ENCODE assay signal across 8 cellular contexts in genomic region chr17:68824707-68825106, GRCh38.
"Had no signal": no experiment of that assay in that cellular context is flagged by ENCODE, and none has a peak within 500 bp of the region (broad histone marks: within the 10 kb centered on the region; RNA-seq: fewer than 3 reads in every experiment).

No MANE protein-coding gene starts in this region.

- ATAC-seq: GM23338 had no signal

- FAIRE-seq: H1, H54 had no signal

- H3K9me3 Mint-ChIP-seq: GM23338, IgD-negative memory B cell had no signal

- H3K4me3 ChIP-seq: GM23338 had no signal

- H3K4me2 ChIP-seq: GM23338 had no signal

- DNase-seq: H9, HCEC 1CT, KG1 had no signal

- H2AFZ ChIP-seq: GM23338 had no signal

- H3K27ac ChIP-seq: HL-60 had no signal

- H3K27ac Mint-ChIP-seq: GM23338, H9, IgD-negative memory B cell had no signal

- H3K4me3 Mint-ChIP-seq: GM23338, H9, IgD-negative memory B cell had no signal

- H3K36me3 Mint-ChIP-seq: IgD-negative memory B cell had no signal

- H3K4me1 Mint-ChIP-seq: GM23338, IgD-negative memory B cell had no signal
